15 cellular contexts compared by ENCODE assay signal in the genomic region with DNA sequence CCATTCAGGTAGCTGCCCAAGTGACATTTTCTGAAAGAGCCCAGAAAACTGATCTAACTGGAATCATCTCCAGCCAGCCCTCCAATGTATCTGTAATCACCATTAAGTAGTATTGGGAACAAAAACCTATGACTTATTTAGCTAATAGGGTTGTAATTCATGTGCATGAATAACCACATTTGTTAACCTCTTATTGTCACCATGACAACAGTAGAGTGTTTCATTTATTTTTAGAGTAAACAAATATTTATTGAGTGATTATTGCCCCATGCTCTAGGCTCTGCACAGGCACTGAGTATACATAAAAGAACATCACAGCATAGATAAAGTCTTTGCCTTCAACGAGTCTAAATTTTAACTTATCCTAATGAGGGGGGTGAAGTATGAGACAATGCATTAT.
DNase-seq lines count a peak whose midpoint lies in the region; ATAC-seq, FAIRE-seq and TF ChIP-seq lines count a peak whose summit lies in the region.
"Had no signal": no experiment of that assay in that cellular context is flagged by ENCODE, and none has a peak within 500 bp of the region (broad histone marks: within the 10 kb centered on the region; RNA-seq: fewer than 3 reads in every experiment).

No MANE protein-coding gene starts in this region.

- H3K36me3 Mint-ChIP-seq in activated T-cell treated with anti-CD3 and anti-CD28 coated beads, Interleukin-2, amount 50 U/mL, for 72 hours (ENCODE audit: insufficient read depth in 2 of 2) = no peaks in the 10 kb centered on the region
- H3K36me3 Mint-ChIP-seq: CD8-positive, alpha-beta memory T cell had no signal

- peaks cover 10% of the 10 kb centered on the region for H3K27me3 Mint-ChIP-seq in activated T-cell treated with anti-CD3 and anti-CD28 coated beads, Interleukin-2, amount 50 U/mL, for 72 hours (ENCODE audit: low read depth)

- ATAC-seq in activated T-cell treated with anti-CD3 and anti-CD28 coated beads, Interleukin-2, amount 50 U/mL, for 72 hours (replicated peaks in 1 of 2) = no peak

- H3K4me3 ChIP-seq in LNCaP clone FGC (ENCODE audit: low read depth, low read length) = no peak overlapping the region
- H3K4me3 ChIP-seq: GM23248, SJSA1 had no signal

- H3K4me1 Mint-ChIP-seq in activated T-cell treated with anti-CD3 and anti-CD28 coated beads, Interleukin-2, amount 50 U/mL, for 72 hours (ENCODE audit: low read depth) = no peaks in the 10 kb centered on the region
- H3K4me1 Mint-ChIP-seq: CD8-positive, alpha-beta memory T cell had no signal

- peak; percentile 51 for FAIRE-seq in islet of Langerhans (lab: Jason Lieb, UNC)
- FAIRE-seq: G401.6, GM19239, HTR-8/SVneo had no signal

- no peak overlapping the region for H3K27ac Mint-ChIP-seq in activated T-cell treated with anti-CD3 and anti-CD28 coated beads, Interleukin-2, amount 50 U/mL, for 72 hours
- H3K27ac Mint-ChIP-seq: CD8-positive, alpha-beta memory T cell had no signal

- no peak for TF ChIP-seq CTCF in LNCaP clone FGC (IDR thresholded peaks at IDR 0.05; ENCODE audit: control insufficient read depth, extremely low read depth, insufficient read depth)

- no peak overlapping the region for H3K4me3 Mint-ChIP-seq in activated T-cell treated with anti-CD3 and anti-CD28 coated beads, Interleukin-2, amount 50 U/mL, for 72 hours
- H3K4me3 Mint-ChIP-seq: CD8-positive, alpha-beta memory T cell had no signal

- DNase-seq in LNCaP clone FGC (ENCODE audit: low read depth) (peak; percentile 92), NCI-H1417 (lab: John Stamatoyannopoulos, UW) (peak in 2 of 3 experiments; percentile 66 to 94), NCI-H69 (lab: John Stamatoyannopoulos, UW) (peak; percentile 70), NCI-H2171 treated with DMSO at 0.1 percent for 48 hours (lab: John Stamatoyannopoulos, UW) (no peak), GDM1 (lab: John Stamatoyannopoulos, UW) (no peak)
- no peak for DNase-seq in activated T-cell treated with anti-CD3 and anti-CD28 coated beads, Interleukin-2, amount 50 U/mL, for 72 hours
- DNase-seq: CD8-positive, alpha-beta memory T cell; GM23248; NCI-H1048; NCI-H2171 had no signal

- H3K9me3 Mint-ChIP-seq in activated T-cell treated with anti-CD3 and anti-CD28 coated beads, Interleukin-2, amount 50 U/mL, for 72 hours = peaks cover 0 to 2% of the 10 kb centered on the region in 2 donors

Comparison
In these comparisons a context has a peak if more than half of its experiments do, and no peak if none do; other contexts are left out.
1. DNase-seq: peak in LNCaP clone FGC (single experiment), NCI-H1417 (2 of 3) and NCI-H69 (single experiment); none in activated T-cell treated with anti-CD3 and anti-CD28 coated beads, Interleukin-2, amount 50 U/mL, for 72 hours (0 of 2), NCI-H2171 treated with DMSO at 0.1 percent for 48 hours (single experiment) and GDM1 (single experiment).